Comparison of ENCODE assay signal across 18 cellular contexts in the genomic region with DNA sequence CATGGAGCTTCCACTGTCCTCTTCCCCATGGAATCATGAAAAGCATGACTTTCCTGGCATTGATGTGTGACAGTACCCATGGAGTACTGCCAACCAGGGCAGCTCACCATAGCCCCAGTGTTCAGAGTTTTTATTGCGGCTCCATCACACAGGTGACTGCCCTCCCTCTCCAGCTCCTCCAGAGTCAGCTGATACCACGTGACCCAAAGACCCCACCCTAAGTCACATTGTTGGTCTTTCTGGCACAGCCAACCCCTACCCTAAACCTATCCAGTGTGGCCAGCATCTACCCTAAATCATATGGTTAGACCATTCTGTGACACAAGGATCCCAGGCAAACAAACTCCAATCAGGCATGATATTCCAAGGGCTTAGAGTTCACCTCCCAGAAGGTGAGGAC.
DNase-seq lines count a peak whose midpoint lies in the region; ATAC-seq, FAIRE-seq and TF ChIP-seq lines count a peak whose summit lies in the region.
"Had no signal": no experiment of that assay in that cellular context is flagged by ENCODE, and none has a peak within 500 bp of the region (broad histone marks: within the 10 kb centered on the region; RNA-seq: fewer than 3 reads in every experiment).

No MANE protein-coding gene starts in this region.

- H3K9ac ChIP-seq in K562 (ENCODE audit: insufficient read depth in 1 of 2, low read depth in 2 of 2, low read length in 2 of 2) (no peak overlapping the region), trophoblast cell (ENCODE audit: low read length) (no peak overlapping the region)

- ATAC-seq in A549 (no peak), K562 (no peak)

- TF ChIP-seq CTCF in A549 (IDR thresholded peaks at IDR 0.05) (no peak), K562 (IDR thresholded peaks at IDR 0.05 in 2 of 3, conservative IDR thresholded peaks at IDR 0.05 in 1 of 3; ENCODE audit: insufficient read depth in 2 of 3, low read depth in 1 of 3, low read length in 3 of 3) (no peak), GM10248 (IDR thresholded peaks at IDR 0.05; ENCODE audit: control extremely low read depth, extremely low read depth, low read depth, missing control alignments) (no peak), prostate gland (IDR thresholded peaks at IDR 0.05) (no peak)

- CTCF ChIA-PET in A549 (lab: Yijun Ruan, JAX) = interaction anchor here (1.8 kb wide), 1 partner anchor 26 kb away, joined by 14 read pairs; no protein-coding TSS in a partner anchor
- CTCF ChIA-PET in K562 (lab: Yijun Ruan, JAX; ENCODE audit: low intra/inter-chr PET ratio) = no interaction called here
- CTCF ChIA-PET in GM10248 (lab: Yijun Ruan, JAX) = interaction anchor here (1.1 to 1.7 kb wide), 2 partner anchors 10 to 13 kb away, joined by 3 to 4 read pairs; no protein-coding TSS in a partner anchor

- FAIRE-seq in A549 (lab: Jason Lieb, UNC) = no peak
- FAIRE-seq in K562 (lab: Jason Lieb, UNC) = no peak
- FAIRE-seq: GM12892, H54 had no signal

- POLR2A ChIA-PET in A549 (lab: Yijun Ruan, JAX) (no interaction called here), K562 (lab: Yijun Ruan, JAX) (no interaction called here), GM10248 (lab: Yijun Ruan, JAX) (no interaction called here)

- in situ Hi-C loops in K562 (cut with MboI) = no loop called here

- H3K36me3 ChIP-seq in K562 (ENCODE audit: control insufficient read depth, insufficient read depth, low read length) = no peaks in the 10 kb centered on the region
- H3K36me3 ChIP-seq in trophoblast cell (ENCODE audit: control insufficient read depth in 1 of 2, insufficient read depth in 2 of 2, low read length in 2 of 2) = no peaks in the 10 kb centered on the region
- H3K36me3 ChIP-seq in prostate gland = no peaks in the 10 kb centered on the region
- H3K36me3 ChIP-seq: HAP-1 had no signal

- H4K91ac ChIP-seq in trophoblast cell (ENCODE audit: low read depth, low read length) = no peak overlapping the region

- H3K4me2 ChIP-seq in A549 (no peak overlapping the region), K562 (ENCODE audit: insufficient read depth, low read length) (no peak overlapping the region), trophoblast cell (ENCODE audit: low read length) (no peak overlapping the region)

- no peak overlapping the region for H3K14ac ChIP-seq in trophoblast cell (ENCODE audit: low read length)

- no peak overlapping the region for H3K4me3 ChIP-seq in A549
- H3K4me3 ChIP-seq in K562 = no peak overlapping the region
- H3K4me3 ChIP-seq in trophoblast cell (ENCODE audit: low read depth, low read length) = peak overlapping the region; percentile 33
- no peak overlapping the region for H3K4me3 ChIP-seq in prostate gland
- H3K4me3 ChIP-seq: HAP-1 had no signal

- DNase-seq in A549 (ENCODE audit: low read depth in 1 of 2, low spot score in 1 of 2) (no peak), K562 (ENCODE audit: extremely low read depth in 1 of 4, low spot score in 3 of 4) (no peak), trophoblast cell (no peak), GM10248 (ENCODE audit: extremely low spot score) (no peak), ureter (ENCODE audit: low spot score) (no peak), prostate gland (ENCODE audit: low spot score) (no peak)
- DNase-seq: 8988T; C1 segment of cervical spinal cord; Calu3; CD4-positive, alpha-beta memory T cell; COR-L47; DMS53; DMS79 treated with DMSO at 0.1 percent for 48 hours; GF-D8; GOT3 had no signal

- no peak overlapping the region for H2AK5ac ChIP-seq in trophoblast cell (ENCODE audit: low read length)

- H3K4me1 ChIP-seq in A549 (no peaks in the 10 kb centered on the region), K562 (replicated peaks in 1 of 2; ENCODE audit: control insufficient read depth in 2 of 2, insufficient read depth in 2 of 2, low read length in 2 of 2) (no peaks in the 10 kb centered on the region), trophoblast cell (ENCODE audit: control insufficient read depth in 1 of 2, insufficient read depth in 2 of 2, low read length in 2 of 2) (no peaks in the 10 kb centered on the region), prostate gland (replicated peaks) (no peaks in the 10 kb centered on the region)
- H3K4me1 ChIP-seq: HAP-1 had no signal

- TF ChIP-seq POLR2A in A549 (IDR thresholded peaks at IDR 0.05; ENCODE audit: low read length) (no peak), K562 (conservative IDR thresholded peaks at IDR 0.05) (no peak), prostate gland (IDR thresholded peaks at IDR 0.05) (no peak)

- H4K20me1 ChIP-seq in K562 (replicated peaks; ENCODE audit: control insufficient read depth, insufficient read depth, low read length) = no peaks in the 10 kb centered on the region

- 0% methylated on average over 2 of the region's 2 CpGs for WGBS in A549 (ENCODE audit: missing lambda C conversion rate)
- WGBS in K562 (ENCODE audit: insufficient coverage, low coverage, missing lambda C conversion rate) = 0% methylated on average over 2 of the region's 2 CpGs
- no CpG with 5 or more reads among the region's 2 CpGs for whole genome bisulfite sequencing in trophoblast cell (ENCODE audit: extremely low coverage, insufficient coverage, insufficient read length)
- 42% methylated on average over 2 of the region's 2 CpGs for WGBS in prostate gland

- H2AFZ ChIP-seq in K562 (ENCODE audit: low read depth, low read length) = no peak overlapping the region
- H2AFZ ChIP-seq in trophoblast cell (ENCODE audit: insufficient read depth, low read length, poor library complexity) = no peak overlapping the region

- H3K27me3 ChIP-seq in K562 (ENCODE audit: control insufficient read depth in 2 of 2, insufficient read depth in 2 of 2, low read length in 2 of 2) (peaks cover 5 to 64% of the 10 kb centered on the region in 2 experiments; a peak in 4 of 5 replicates), trophoblast cell (ENCODE audit: insufficient read depth, low read length) (no peaks in the 10 kb centered on the region), prostate gland (replicated peaks; ENCODE audit: insufficient read depth) (no peaks in the 10 kb centered on the region)

- H4K8ac ChIP-seq in trophoblast cell (ENCODE audit: low read depth, low read length) = no peak overlapping the region

- H3K79me2 ChIP-seq in K562 (ENCODE audit: control insufficient read depth, insufficient read depth, low read length) (no peaks in the 10 kb centered on the region), trophoblast cell (ENCODE audit: control insufficient read depth, insufficient read depth, low read length, poor library complexity) (no peaks in the 10 kb centered on the region)

- no TSS peak for BruUV-seq in K562 (replicated peaks; lab: Mats Ljungman, UMichigan)

- H3K9me3 ChIP-seq in A549 (peaks cover 8% of the 10 kb centered on the region; the same call in 2 of the 3 replicates), K562 (replicated peaks; ENCODE audit: control insufficient read depth, insufficient read depth, low read depth, low read length) (no peaks in the 10 kb centered on the region), trophoblast cell (ENCODE audit: insufficient read depth, low read depth, low read length) (peaks cover 29% of the 10 kb centered on the region), prostate gland (no peaks in the 10 kb centered on the region)

- H2BK120ac ChIP-seq in trophoblast cell (ENCODE audit: insufficient read depth, low read length, poor library complexity) = no peak overlapping the region

- intact Hi-C loops in K562 (cut with micrococcal nuclease) (no loop called here), prostate gland (cut with DNase I) (no loop called here)

- H3K4ac ChIP-seq in trophoblast cell (ENCODE audit: low read depth, low read length) = no peak overlapping the region

- TF ChIP-seq RAD21 in A549 (conservative IDR thresholded peaks at IDR 0.05 in 1 of 2, IDR thresholded peaks at IDR 0.05 in 1 of 2) = no peak
- no peak for TF ChIP-seq RAD21 in K562 (CRISPR knock-in tag; conservative IDR thresholded peaks at IDR 0.05 in 1 of 2, IDR thresholded peaks at IDR 0.05 in 1 of 2)

- no peak overlapping the region for H2BK12ac ChIP-seq in trophoblast cell (ENCODE audit: low read length)

- no peak for TF ChIP-seq EP300 in A549 (IDR thresholded peaks at IDR 0.05)
- TF ChIP-seq EP300 in K562 (IDR thresholded peaks at IDR 0.05; ENCODE audit: low read length) = no peak

- H3K27ac ChIP-seq in A549 (no peak overlapping the region), K562 (ENCODE audit: extremely low read depth, low read depth, low read length) (no peak overlapping the region), trophoblast cell (ENCODE audit: low read depth, low read length) (no peak overlapping the region), prostate gland (no peak overlapping the region)

- no peak overlapping the region for H3K23ac ChIP-seq in trophoblast cell (ENCODE audit: low read length)

- H3K79me1 ChIP-seq in trophoblast cell (ENCODE audit: low read length) = no peaks in the 10 kb centered on the region

- H2BK5ac ChIP-seq in trophoblast cell (ENCODE audit: low read depth, low read length, poor library complexity) = no peak overlapping the region

- H4K12ac ChIP-seq in trophoblast cell (ENCODE audit: low read depth, low read length) = no peak overlapping the region

- H3K18ac ChIP-seq in trophoblast cell (ENCODE audit: low read length) = no peak overlapping the region

- no peaks in the 10 kb centered on the region for H3K9me1 ChIP-seq in K562 (ENCODE audit: control insufficient read depth, insufficient read depth, low read length)

TF ChIP-seq in A549, 52 proteins besides CTCF, POLR2A, EP300 and RAD21:
- TF ChIP-seq GATA3 (IDR thresholded peaks at IDR 0.05; ENCODE audit: borderline replicate concordance) (no peak), FOSL2 (IDR thresholded peaks at IDR 0.05) (no peak), FOSL2 (CRISPR knock-in tag; IDR thresholded peaks at IDR 0.05) (no peak)
- TF ChIP-seq, protein P1, sequence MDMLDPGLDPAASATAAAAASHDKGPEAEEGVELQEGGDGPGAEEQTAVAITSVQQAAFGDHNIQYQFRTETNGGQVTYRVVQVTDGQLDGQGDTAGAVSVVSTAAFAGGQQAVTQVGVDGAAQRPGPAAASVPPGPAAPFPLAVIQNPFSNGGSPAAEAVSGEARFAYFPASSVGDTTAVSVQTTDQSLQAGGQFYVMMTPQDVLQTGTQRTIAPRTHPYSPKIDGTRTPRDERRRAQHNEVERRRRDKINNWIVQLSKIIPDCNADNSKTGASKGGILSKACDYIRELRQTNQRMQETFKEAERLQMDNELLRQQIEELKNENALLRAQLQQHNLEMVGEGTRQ (IDR thresholded peaks at IDR 0.05) = peak; percentile 43; the same call in 1 of the 2 replicates
